In the genomic region with DNA sequence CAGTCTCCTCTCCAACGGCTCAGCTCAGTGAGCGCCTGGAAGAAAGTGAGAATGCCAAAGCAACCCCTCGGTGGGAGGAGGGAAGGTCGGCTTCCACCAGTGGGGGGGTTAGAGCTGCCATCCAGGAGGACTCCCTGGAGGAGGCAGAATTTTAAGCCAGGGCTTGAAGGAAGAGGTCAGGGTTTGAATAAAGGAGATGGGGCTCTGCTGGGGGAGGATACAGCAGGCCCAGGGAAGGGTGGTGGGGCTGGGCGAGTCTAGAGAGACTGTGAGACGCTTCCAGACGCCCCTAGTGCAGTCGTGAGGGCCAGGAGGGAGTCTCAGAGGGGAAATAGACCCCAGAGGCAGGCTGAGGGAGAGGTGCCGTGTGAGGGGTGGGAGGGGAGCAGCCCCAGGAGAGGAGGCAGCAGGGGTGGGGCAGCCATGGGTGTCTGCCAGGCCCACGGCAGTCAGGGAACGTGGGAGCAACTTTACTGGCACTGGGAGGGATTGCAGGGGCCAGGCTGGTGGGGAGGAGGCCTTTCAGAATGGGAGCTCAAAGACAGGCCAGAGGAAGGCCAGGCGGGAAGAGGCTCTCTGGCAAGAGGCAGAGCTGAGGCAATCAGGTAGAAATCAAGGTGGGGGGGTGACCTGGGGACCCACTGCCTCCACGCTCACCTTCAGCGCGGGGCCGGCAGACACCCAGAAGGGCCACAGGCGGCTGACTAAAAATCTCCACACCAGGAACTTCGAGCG, we compare ENCODE assay signal across 15 cellular contexts. TPM values are rescaled to one million over a fixed set of nuclear protein-coding genes. Genes with fewer than 3 reads are reported as not detected.
DNase-seq lines count a peak whose midpoint lies in the region; ATAC-seq and TF ChIP-seq lines count a peak whose summit lies in the region.
"Had no signal": no experiment of that assay in that cellular context is flagged by ENCODE, and none has a peak within 500 bp of the region (broad histone marks: within the 10 kb centered on the region; RNA-seq: fewer than 3 reads in every experiment).

No MANE protein-coding gene starts in this region.

- H3K27me3 Mint-ChIP-seq in natural killer cell (ENCODE audit: low read depth in 2 of 2) = no peaks in the 10 kb centered on the region
- H3K27me3 Mint-ChIP-seq in natural killer cell treated with Interleukin-12 subunit alpha and Interleukin-12 subunit beta and Interleukin-15 and Interleukin-18, amount 100 ng/mL, for 72 hours = no peaks in the 10 kb centered on the region
- no peaks in the 10 kb centered on the region for H3K27me3 Mint-ChIP-seq in dendritic cell treated with granulocyte-macrophage colony-stimulating factor and Interleukin-4, amounts not matched to agents 40 ng/mL and 50 ng/mL, for 4 days
- H3K27me3 Mint-ChIP-seq in osteocyte (ENCODE audit: unreplicated experiment) = no peaks in the 10 kb centered on the region
- H3K27me3 Mint-ChIP-seq: activated naive CD8-positive, alpha-beta T cell treated with anti-CD3 and anti-CD28 coated beads, Interleukin-2, amount 50 U/mL, for 24 hours; effector memory CD8-positive, alpha-beta T cell had no signal

- H3K4me3 Mint-ChIP-seq in natural killer cell (no peak overlapping the region), osteocyte (ENCODE audit: unreplicated experiment) (no peak overlapping the region)
- no peak overlapping the region for H3K4me3 Mint-ChIP-seq in natural killer cell treated with Interleukin-12 subunit alpha and Interleukin-12 subunit beta and Interleukin-15 and Interleukin-18, amount 100 ng/mL, for 72 hours
- no peak overlapping the region for H3K4me3 Mint-ChIP-seq in dendritic cell treated with granulocyte-macrophage colony-stimulating factor and Interleukin-4, amounts not matched to agents 40 ng/mL and 50 ng/mL, for 4 days
- H3K4me3 Mint-ChIP-seq: activated naive CD8-positive, alpha-beta T cell treated with anti-CD3 and anti-CD28 coated beads, Interleukin-2, amount 50 U/mL, for 24 hours; effector memory CD8-positive, alpha-beta T cell had no signal

- H3K36me3 Mint-ChIP-seq in natural killer cell (no peaks in the 10 kb centered on the region), osteocyte (ENCODE audit: unreplicated experiment) (peaks cover 2% of the 10 kb centered on the region)
- no peaks in the 10 kb centered on the region for H3K36me3 Mint-ChIP-seq in natural killer cell treated with Interleukin-12 subunit alpha and Interleukin-12 subunit beta and Interleukin-15 and Interleukin-18, amount 100 ng/mL, for 72 hours
- peaks cover 32% of the 10 kb centered on the region for H3K36me3 Mint-ChIP-seq in dendritic cell treated with granulocyte-macrophage colony-stimulating factor and Interleukin-4, amounts not matched to agents 40 ng/mL and 50 ng/mL, for 4 days (ENCODE audit: low read depth)

- TF ChIP-seq CTCF in natural killer cell (IDR thresholded peaks at IDR 0.05) (no peak), osteocyte (IDR thresholded peaks at IDR 0.05) (no peak)

- H3K27ac Mint-ChIP-seq in natural killer cell = peak overlapping the region; percentile 60 to 81
- H3K27ac Mint-ChIP-seq in natural killer cell treated with Interleukin-12 subunit alpha and Interleukin-12 subunit beta and Interleukin-15 and Interleukin-18, amount 100 ng/mL, for 72 hours = no peak overlapping the region
- H3K27ac Mint-ChIP-seq in dendritic cell treated with granulocyte-macrophage colony-stimulating factor and Interleukin-4, amounts not matched to agents 40 ng/mL and 50 ng/mL, for 4 days = peak overlapping the region; percentile 80
- H3K27ac Mint-ChIP-seq in osteocyte (ENCODE audit: unreplicated experiment) = peak overlapping the region; percentile 86
- H3K27ac Mint-ChIP-seq: activated naive CD8-positive, alpha-beta T cell treated with anti-CD3 and anti-CD28 coated beads, Interleukin-2, amount 50 U/mL, for 24 hours had no signal

- peaks cover 30 to 73% of the 10 kb centered on the region in 2 donors for H3K4me1 Mint-ChIP-seq in natural killer cell
- peaks cover 25 to 53% of the 10 kb centered on the region in 2 donors for H3K4me1 Mint-ChIP-seq in natural killer cell treated with Interleukin-12 subunit alpha and Interleukin-12 subunit beta and Interleukin-15 and Interleukin-18, amount 100 ng/mL, for 72 hours (ENCODE audit: low read depth in 2 of 2)
- peaks cover 44% of the 10 kb centered on the region for H3K4me1 Mint-ChIP-seq in dendritic cell treated with granulocyte-macrophage colony-stimulating factor and Interleukin-4, amounts not matched to agents 40 ng/mL and 50 ng/mL, for 4 days (ENCODE audit: low read depth)
- H3K4me1 Mint-ChIP-seq in osteocyte (ENCODE audit: unreplicated experiment) = peaks cover 53% of the 10 kb centered on the region

- intact Hi-C loops in natural killer cell (cut with micrococcal nuclease) = no loop called here
- intact Hi-C loops in dendritic cell treated with granulocyte-macrophage colony-stimulating factor and Interleukin-4, amounts not matched to agents 40 ng/mL and 50 ng/mL, for 4 days (cut with micrococcal nuclease) = no loop called here

- H3K9me3 Mint-ChIP-seq in natural killer cell = no peaks in the 10 kb centered on the region
- no peaks in the 10 kb centered on the region for H3K9me3 Mint-ChIP-seq in natural killer cell treated with Interleukin-12 subunit alpha and Interleukin-12 subunit beta and Interleukin-15 and Interleukin-18, amount 100 ng/mL, for 72 hours
- no peaks in the 10 kb centered on the region for H3K9me3 Mint-ChIP-seq in dendritic cell treated with granulocyte-macrophage colony-stimulating factor and Interleukin-4, amounts not matched to agents 40 ng/mL and 50 ng/mL, for 4 days
- no peaks in the 10 kb centered on the region for H3K9me3 Mint-ChIP-seq in osteocyte (ENCODE audit: unreplicated experiment)
- H3K9me3 Mint-ChIP-seq: activated naive CD8-positive, alpha-beta T cell treated with anti-CD3 and anti-CD28 coated beads, Interleukin-2, amount 50 U/mL, for 24 hours; effector memory CD8-positive, alpha-beta T cell had no signal

- ATAC-seq in natural killer cell (no peak), HG02973 (IDR thresholded peaks at IDR 0.05; ENCODE audit: unreplicated experiment) (no peak), GM21576 (IDR thresholded peaks at IDR 0.05; ENCODE audit: unreplicated experiment) (no peak)
- no peak for ATAC-seq in natural killer cell treated with Interleukin-12 subunit alpha and Interleukin-12 subunit beta and Interleukin-15 and Interleukin-18, amount 100 ng/mL, for 72 hours
- ATAC-seq: activated naive CD8-positive, alpha-beta T cell treated with anti-CD3 and anti-CD28 coated beads, Interleukin-2, amount 50 U/mL, for 24 hours; effector memory CD8-positive, alpha-beta T cell had no signal

- DNase-seq in natural killer cell (no peak), osteocyte (ENCODE audit: extremely low spot score, unreplicated experiment) (no peak), HT-29 (ENCODE audit: low spot score) (no peak)
- DNase-seq in natural killer cell treated with Interleukin-12 subunit alpha and Interleukin-12 subunit beta and Interleukin-15 and Interleukin-18, amount 100 ng/mL, for 72 hours (ENCODE audit: low spot score) = no peak
- no peak for DNase-seq in activated naive CD4-positive, alpha-beta T cell treated with Interleukin-2 at 50 U/mL for 16 hours
- DNase-seq: activated naive CD8-positive, alpha-beta T cell treated with anti-CD3 and anti-CD28 coated beads, Interleukin-2, amount 50 U/mL, for 24 hours; central memory CD4-positive, alpha-beta T cell; effector memory CD8-positive, alpha-beta T cell; NCI-H2029 treated with DMSO at 0.1 percent for 48 hours; NCI-H526 treated with DMSO at 0.1 percent for 48 hours; stimulated activated CD4-positive, alpha-beta T cell treated with anti-CD3 and anti-CD28 coated beads, Interleukin-4, amount 100 ng/mL, for 24 hours; upper lobe of right lung had no signal

RNA-seq across cellular contexts. Expression of a gene that starts 12.1 kb away (rescaled TPM):
- total RNA-seq in natural killer cell (100 to 1,000 TPM; 232 to 277 (median 233) TPM), osteocyte (57.3 and 64.1 TPM in 2 replicates)
- 100 to 1,000 TPM in 1 of 2 donors, 10 to 100 TPM in 1; 84.9 to 146 TPM for total RNA-seq in natural killer cell treated with Interleukin-12 subunit alpha and Interleukin-12 subunit beta and Interleukin-15 and Interleukin-18, amount 100 ng/mL, for 72 hours
- 81.1 and 84.7 TPM in 2 replicates for total RNA-seq in HT-29 (2014; rRNA removed; shearing (Covaris generic))

Comparison
In these comparisons a context has a peak if more than half of its experiments do, and no peak if none do; other contexts are left out.
1. H3K27ac Mint-ChIP-seq: peak in natural killer cell (2 of 2), dendritic cell treated with granulocyte-macrophage colony-stimulating factor and Interleukin-4, amounts not matched to agents 40 ng/mL and 50 ng/mL, for 4 days (single experiment) and osteocyte (single experiment); none in natural killer cell treated with Interleukin-12 subunit alpha and Interleukin-12 subunit beta and Interleukin-15 and Interleukin-18, amount 100 ng/mL, for 72 hours (0 of 2).